In the genomic region with DNA sequence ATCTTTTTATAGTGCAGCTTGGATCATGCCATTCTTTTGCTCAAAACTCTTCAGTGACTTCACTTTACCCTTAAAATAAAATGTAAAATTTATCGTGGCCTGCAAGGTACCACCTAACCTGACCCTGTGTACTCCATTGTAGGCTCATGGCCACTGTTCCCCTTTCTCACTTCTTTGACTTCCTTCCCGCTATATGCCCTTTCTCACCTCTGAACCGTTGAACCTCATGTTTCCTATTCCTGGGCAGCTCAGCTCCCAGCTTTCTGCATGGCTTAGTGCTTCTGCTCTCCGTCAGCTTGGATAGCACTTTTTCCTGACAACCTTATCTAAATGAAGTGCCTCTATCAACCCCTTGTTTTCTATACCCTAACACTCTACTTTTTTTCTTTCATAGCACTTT, we compare ENCODE assay signal across 29 cellular contexts.
"Had no signal": no experiment of that assay in that cellular context is flagged by ENCODE, and none has a peak within 500 bp of the region (broad histone marks: within the 10 kb centered on the region; RNA-seq: fewer than 3 reads in every experiment).

No MANE protein-coding gene starts in this region.

- ATAC-seq: left colon; lower lobe of right lung; natural killer cell; pancreas; right cardiac atrium; stimulated activated effector memory CD8-positive, alpha-beta T cell treated with anti-CD3 and anti-CD28 coated beads, Interleukin-12 subunit alpha, Interleukin-12 subunit beta, amount 100 ng/mL, for 72 hours; upper lobe of right lung had no signal

- H3K4me1 Mint-ChIP-seq: immature natural killer cell; mesothelial cell of epicardium; naive B cell; stimulated activated effector memory CD8-positive, alpha-beta T cell treated with anti-CD3 and anti-CD28 coated beads, Interleukin-12 subunit alpha, Interleukin-12 subunit beta, amount 100 ng/mL, for 72 hours had no signal

- H3K27me3 ChIP-seq: pancreas, sigmoid colon, spleen, suprapubic skin, tibial artery, upper lobe of right lung had no signal

- H3K36me3 Mint-ChIP-seq: naive B cell; natural killer cell; stimulated activated effector memory CD8-positive, alpha-beta T cell treated with anti-CD3 and anti-CD28 coated beads, Interleukin-12 subunit alpha, Interleukin-12 subunit beta, amount 100 ng/mL, for 72 hours had no signal

- H3K4me3 Mint-ChIP-seq: immature natural killer cell; mesothelial cell of epicardium; naive B cell; natural killer cell; stimulated activated effector memory CD8-positive, alpha-beta T cell treated with anti-CD3 and anti-CD28 coated beads, Interleukin-12 subunit alpha, Interleukin-12 subunit beta, amount 100 ng/mL, for 72 hours; stimulated activated naive CD8-positive, alpha-beta T cell treated with anti-CD3 and anti-CD28 coated beads, Interleukin-15, Interleukin-2, amounts not matched to agents 100 ng/mL and 50 ng/mL, for 24 hours had no signal

- H3K9me3 ChIP-seq: left ventricle myocardium inferior, lower lobe of right lung, pancreas, prostate gland, sigmoid colon, spleen, suprapubic skin, thoracic aorta, tibial artery, upper lobe of right lung had no signal

- H3K4me1 ChIP-seq: lower lobe of right lung, prostate gland, spleen, suprapubic skin, tibial artery, upper lobe of right lung had no signal

- H3K27ac ChIP-seq: left ventricle myocardium inferior, lower lobe of right lung, pancreas, prostate gland, sigmoid colon, suprapubic skin, thoracic aorta, tibial artery, upper lobe of right lung had no signal

- H3K27me3 Mint-ChIP-seq: stimulated activated naive CD8-positive, alpha-beta T cell treated with anti-CD3 and anti-CD28 coated beads, Interleukin-15, Interleukin-2, amounts not matched to agents 100 ng/mL and 50 ng/mL, for 24 hours had no signal

- H3K36me3 ChIP-seq: pancreas, prostate gland had no signal

- H3K27ac Mint-ChIP-seq: immature natural killer cell; mesothelial cell of epicardium; natural killer cell; stimulated activated effector memory CD8-positive, alpha-beta T cell treated with anti-CD3 and anti-CD28 coated beads, Interleukin-12 subunit alpha, Interleukin-12 subunit beta, amount 100 ng/mL, for 72 hours; stimulated activated naive CD8-positive, alpha-beta T cell treated with anti-CD3 and anti-CD28 coated beads, Interleukin-15, Interleukin-2, amounts not matched to agents 100 ng/mL and 50 ng/mL, for 24 hours had no signal

- DNase-seq: head of caudate nucleus; hypothalamus; immature natural killer cell; kidney; left colon; left ventricle myocardium inferior; lower lobe of right lung; mesendoderm; naive B cell; natural killer cell; nucleus accumbens; pancreas; posterior cingulate gyrus; retina; right cardiac atrium; sigmoid colon; small intestine; spleen; stimulated activated CD4-positive, alpha-beta T cell treated with anti-CD3 and anti-CD28 coated beads, Interleukin-4, amount 100 ng/mL, for 24 hours; stimulated activated naive CD4-positive, alpha-beta T cell; tibial artery; trophoblast cell; upper lobe of right lung had no signal

- H3K9me3 Mint-ChIP-seq: immature natural killer cell; mesothelial cell of epicardium; naive B cell; natural killer cell; stimulated activated effector memory CD8-positive, alpha-beta T cell treated with anti-CD3 and anti-CD28 coated beads, Interleukin-12 subunit alpha, Interleukin-12 subunit beta, amount 100 ng/mL, for 72 hours; stimulated activated naive CD8-positive, alpha-beta T cell treated with anti-CD3 and anti-CD28 coated beads, Interleukin-15, Interleukin-2, amounts not matched to agents 100 ng/mL and 50 ng/mL, for 24 hours had no signal

- H3K4me3 ChIP-seq: left ventricle myocardium inferior, lower lobe of right lung, pancreas, prostate gland, sigmoid colon, spleen, suprapubic skin, thoracic aorta, tibial artery, upper lobe of right lung had no signal
